In the genomic region with DNA sequence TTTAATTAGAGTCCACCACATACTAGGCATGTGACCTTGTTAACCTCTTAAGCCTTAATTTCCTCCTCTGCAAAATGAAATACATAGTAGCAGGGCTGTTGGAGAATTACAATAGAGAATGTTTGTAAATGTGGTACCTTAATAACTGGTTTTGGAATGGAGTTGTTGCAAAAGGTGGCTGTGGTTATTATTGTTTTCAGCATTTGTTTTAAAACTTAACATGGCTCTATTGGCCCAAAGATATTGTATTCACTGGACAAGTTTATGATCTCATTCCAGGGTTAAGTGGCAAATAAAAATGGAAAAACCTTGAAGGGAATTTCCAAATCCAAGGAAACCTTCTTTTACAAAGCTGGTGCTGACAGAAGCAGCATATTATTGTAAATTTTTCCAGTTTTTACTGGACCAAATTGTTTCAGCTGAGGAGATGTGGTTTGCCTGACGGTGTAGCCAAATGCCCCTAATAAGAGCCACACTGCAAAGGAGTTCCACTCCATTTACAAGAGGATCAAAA, we compare ENCODE assay signal across 1 cellular context.
TF ChIP-seq lines count a peak whose summit lies in the region.

No MANE protein-coding gene starts in this region.

TF ChIP-seq in HEK293, 187 proteins besides CTCF, POLR2A, EP300 and RAD21 (continued from another document):
- TF ChIP-seq, protein P1, sequence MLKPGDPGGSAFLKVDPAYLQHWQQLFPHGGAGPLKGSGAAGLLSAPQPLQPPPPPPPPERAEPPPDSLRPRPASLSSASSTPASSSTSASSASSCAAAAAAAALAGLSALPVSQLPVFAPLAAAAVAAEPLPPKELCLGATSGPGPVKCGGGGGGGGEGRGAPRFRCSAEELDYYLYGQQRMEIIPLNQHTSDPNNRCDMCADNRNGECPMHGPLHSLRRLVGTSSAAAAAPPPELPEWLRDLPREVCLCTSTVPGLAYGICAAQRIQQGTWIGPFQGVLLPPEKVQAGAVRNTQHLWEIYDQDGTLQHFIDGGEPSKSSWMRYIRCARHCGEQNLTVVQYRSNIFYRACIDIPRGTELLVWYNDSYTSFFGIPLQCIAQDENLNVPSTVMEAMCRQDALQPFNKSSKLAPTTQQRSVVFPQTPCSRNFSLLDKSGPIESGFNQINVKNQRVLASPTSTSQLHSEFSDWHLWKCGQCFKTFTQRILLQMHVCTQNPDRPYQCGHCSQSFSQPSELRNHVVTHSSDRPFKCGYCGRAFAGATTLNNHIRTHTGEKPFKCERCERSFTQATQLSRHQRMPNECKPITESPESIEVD (tag by site-specific recombination; IDR thresholded peaks at IDR 0.05): peak; percentile 97
- no peak for TF ChIP-seq ZNF830 (tag by site-specific recombination; IDR thresholded peaks at IDR 0.05; ENCODE audit: low read depth)
- no peak for TF ChIP-seq ZNF768 (tag by site-specific recombination; IDR thresholded peaks at IDR 0.05)
- TF ChIP-seq OVOL3 (tag by site-specific recombination; IDR thresholded peaks at IDR 0.05): no peak
- TF ChIP-seq, protein P2, sequence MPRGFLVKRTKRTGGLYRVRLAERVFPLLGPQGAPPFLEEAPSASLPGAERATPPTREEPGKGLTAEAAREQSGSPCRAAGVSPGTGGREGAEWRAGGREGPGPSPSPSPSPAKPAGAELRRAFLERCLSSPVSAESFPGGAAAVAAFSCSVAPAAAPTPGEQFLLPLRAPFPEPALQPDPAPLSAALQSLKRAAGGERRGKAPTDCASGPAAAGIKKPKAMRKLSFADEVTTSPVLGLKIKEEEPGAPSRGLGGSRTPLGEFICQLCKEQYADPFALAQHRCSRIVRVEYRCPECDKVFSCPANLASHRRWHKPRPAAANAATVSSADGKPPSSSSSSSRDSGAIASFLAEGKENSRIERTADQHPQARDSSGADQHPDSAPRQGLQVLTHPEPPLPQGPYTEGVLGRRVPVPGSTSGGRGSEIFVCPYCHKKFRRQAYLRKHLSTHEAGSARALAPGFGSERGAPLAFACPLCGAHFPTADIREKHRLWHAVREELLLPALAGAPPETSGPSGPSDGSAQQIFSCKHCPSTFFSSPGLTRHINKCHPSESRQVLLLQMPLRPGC (tag by site-specific recombination; IDR thresholded peaks at IDR 0.05): no peak
- no peak for TF ChIP-seq ZNF112 (tag by site-specific recombination; IDR thresholded peaks at IDR 0.05)
- TF ChIP-seq ZNF670 (tag by site-specific recombination; IDR thresholded peaks at IDR 0.05; ENCODE audit: low read depth): no peak
- 0 out of 2 replicates have a peak, but pooled peaks have one; percentile 15 for TF ChIP-seq SP7 (tag by site-specific recombination; IDR thresholded peaks at IDR 0.05)
- TF ChIP-seq ZNF133 (tag by site-specific recombination; IDR thresholded peaks at IDR 0.05): no peak
